Comparison of ENCODE assay signal across 27 cellular contexts in the genomic region with DNA sequence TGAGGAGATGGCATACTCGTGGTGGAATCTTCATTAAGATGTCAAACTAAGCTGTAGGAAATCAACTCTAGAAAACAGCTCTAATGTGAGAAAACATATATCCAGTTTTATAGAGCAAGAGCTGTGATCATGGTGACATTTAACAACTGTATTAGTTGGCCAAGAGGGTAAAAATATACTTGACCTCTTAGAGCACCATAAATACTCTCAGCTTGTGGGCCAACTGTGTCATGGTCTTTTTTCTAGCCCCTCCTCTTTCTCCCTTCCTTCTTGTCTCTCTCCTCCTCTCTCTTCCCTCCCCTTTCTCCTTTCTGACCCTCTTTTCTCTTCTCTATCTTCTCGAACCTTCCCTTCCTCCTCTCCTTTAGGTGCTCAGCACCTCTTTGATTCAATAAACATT. TPM values are rescaled to one million over a fixed set of nuclear protein-coding genes. Genes with fewer than 3 reads are reported as not detected.
DNase-seq lines count a peak whose midpoint lies in the region; ATAC-seq, FAIRE-seq and TF ChIP-seq lines count a peak whose summit lies in the region.
"Had no signal": no experiment of that assay in that cellular context is flagged by ENCODE, and none has a peak within 500 bp of the region (broad histone marks: within the 10 kb centered on the region; RNA-seq: fewer than 3 reads in every experiment).

No MANE protein-coding gene starts in this region.

- no peaks in the 10 kb centered on the region for H4K20me1 ChIP-seq in endothelial cell of umbilical vein (replicated peaks; ENCODE audit: control insufficient read depth, extremely low read depth, insufficient read depth, low read length)

- no TSS peak for BruUV-seq in endothelial cell of umbilical vein (replicated peaks; lab: Mats Ljungman, UMichigan)

- no peaks in the 10 kb centered on the region for H3K9me1 ChIP-seq in endothelial cell of umbilical vein (replicated peaks; ENCODE audit: control insufficient read depth, extremely low read depth, insufficient read depth, low read length)

- H3K27me3 ChIP-seq in left ventricle myocardium inferior (ENCODE audit: low read depth) (no peaks in the 10 kb centered on the region), right cardiac atrium (ENCODE audit: control insufficient read depth, insufficient read depth) (no peaks in the 10 kb centered on the region), endothelial cell of umbilical vein (ENCODE audit: control insufficient read depth in 2 of 2, insufficient read depth in 2 of 2, low read length in 2 of 2) (no peaks in the 10 kb centered on the region), prostate gland (replicated peaks; ENCODE audit: insufficient read depth) (no peaks in the 10 kb centered on the region)
- H3K27me3 ChIP-seq: cardiac muscle cell, gastroesophageal sphincter had no signal

- H3K4me1 Mint-ChIP-seq in immature natural killer cell: no peaks in the 10 kb centered on the region
- H3K4me1 Mint-ChIP-seq: natural killer cell had no signal

- CTCF ChIA-PET in endothelial cell of umbilical vein (lab: Charles Lee): interaction anchor here (1.0 to 1.8 kb wide), 3 partner anchors 11 to 214 kb away, joined by 3 to 7 read pairs (median 4); no protein-coding TSS in a partner anchor

- dilution Hi-C loops in endothelial cell of umbilical vein (cut with MboI; ENCODE audit: extremely low pct_ligation_motif_present, low sequenced_read_pairs): no loop called here

- DNase-seq in left ventricle myocardium inferior (no peak), right cardiac atrium (no peak), endothelial cell of umbilical vein (ENCODE audit: low read depth, low spot score) (no peak), prostate gland (ENCODE audit: low spot score) (no peak), immature natural killer cell (no peak), NCI-H187 (lab: John Stamatoyannopoulos, UW) (no peak), NCI-H345 treated with DMSO at 0.1 percent for 48 hours (lab: John Stamatoyannopoulos, UW; ENCODE audit: unreplicated experiment) (no peak)
- DNase-seq: activated CD8-positive, alpha-beta T cell treated with anti-CD3 and anti-CD28 coated beads for 36 hours; activated T-cell treated with anti-CD3 and anti-CD28 coated beads, Interleukin-2, amount 50 U/mL, for 1 hour; amygdala; DMS 273 treated with DMSO at 0.1 percent for 48 hours; left cardiac atrium; MM.1S; natural killer cell; NCI-H1694; NCI-H774; OCI-M1; posterior cingulate gyrus; small intestine; stimulated activated CD4-positive, alpha-beta T cell treated with anti-CD3 and anti-CD28 coated beads, Interleukin-4, amount 100 ng/mL, for 1 hour had no signal

- no peak overlapping the region for H3K9ac ChIP-seq in endothelial cell of umbilical vein (replicated peaks; ENCODE audit: extremely low read depth, insufficient read depth, low read length)

- H3K4me2 ChIP-seq in endothelial cell of umbilical vein (ENCODE audit: insufficient read depth, low read length): no peak overlapping the region

- H3K4me1 ChIP-seq in left ventricle myocardium inferior: peaks cover 51% of the 10 kb centered on the region
- peaks cover 2% of the 10 kb centered on the region for H3K4me1 ChIP-seq in right cardiac atrium (ENCODE audit: control insufficient read depth, insufficient read depth, low read length)
- peaks cover 46% of the 10 kb centered on the region for H3K4me1 ChIP-seq in endothelial cell of umbilical vein (ENCODE audit: control insufficient read depth, extremely low read depth, insufficient read depth, low read length)
- H3K4me1 ChIP-seq in prostate gland (replicated peaks): peaks cover 3% of the 10 kb centered on the region

- no peak for TF ChIP-seq CTCF in left ventricle myocardium inferior (IDR thresholded peaks at IDR 0.05; ENCODE audit: borderline replicate concordance)
- no peak for TF ChIP-seq CTCF in endothelial cell of umbilical vein (IDR thresholded peaks at IDR 0.05; ENCODE audit: extremely low read depth in 1 of 2, insufficient read depth in 1 of 2, low read depth in 1 of 2, low read length in 2 of 2)
- no peak for TF ChIP-seq CTCF in prostate gland (IDR thresholded peaks at IDR 0.05)

- H3K36me3 Mint-ChIP-seq in immature natural killer cell: no peaks in the 10 kb centered on the region
- H3K36me3 Mint-ChIP-seq: CD14-positive monocyte, natural killer cell, WTC11 had no signal

- no peak overlapping the region for H3K4me3 Mint-ChIP-seq in immature natural killer cell
- H3K4me3 Mint-ChIP-seq: activated CD8-positive, alpha-beta T cell treated with anti-CD3 and anti-CD28 coated beads for 36 hours; CD14-positive monocyte; natural killer cell; T-helper 2 cell treated with Interferon-gamma antibody and Interleukin-4, amounts not matched to agents 5 μg/mL and 100 μg/mL, for 36 hours; WTC11 had no signal

- intact Hi-C loops in left ventricle myocardium inferior (cut with micrococcal nuclease): loop anchor here (10.0 kb wide), 1 partner anchor 211 kb away; a partner anchor contains a TSS
- intact Hi-C loops in right cardiac atrium (cut with DNase I): loop anchor here in 1 of 4 donors (2.0 kb wide), 1 partner anchor 211 kb away; a partner anchor contains a TSS
- intact Hi-C loops in endothelial cell of umbilical vein (cut with micrococcal nuclease): no loop called here
- intact Hi-C loops in prostate gland (cut with DNase I): loop anchor here (5.0 kb wide), 1 partner anchor 119 kb away; no protein-coding TSS in a partner anchor

- POLR2A ChIA-PET in endothelial cell of umbilical vein (lab: Charles Lee): interaction anchor here (0.5 to 1.9 kb wide), 3 partner anchors 22 to 264 kb away, joined by 3 to 6 read pairs (median 4); no protein-coding TSS in a partner anchor

- H3K9me3 ChIP-seq in left ventricle myocardium inferior (replicated peaks): no peaks in the 10 kb centered on the region
- H3K9me3 ChIP-seq in right cardiac atrium (ENCODE audit: control insufficient read depth, low read length): no peaks in the 10 kb centered on the region
- H3K9me3 ChIP-seq in endothelial cell of umbilical vein (replicated peaks; ENCODE audit: control insufficient read depth, insufficient read depth, low read length): no peaks in the 10 kb centered on the region
- no peaks in the 10 kb centered on the region for H3K9me3 ChIP-seq in prostate gland
- H3K9me3 ChIP-seq: gastroesophageal sphincter had no signal

- H3K27ac ChIP-seq in left ventricle myocardium inferior (replicated peaks): peak overlapping the region; percentile 85
- no peak overlapping the region for H3K27ac ChIP-seq in right cardiac atrium (ENCODE audit: low read length)
- no peak overlapping the region for H3K27ac ChIP-seq in endothelial cell of umbilical vein (ENCODE audit: insufficient read depth, low read depth, low read length)
- peak overlapping the region; percentile 64 to 71 for H3K27ac ChIP-seq in prostate gland
- H3K27ac ChIP-seq: cardiac muscle cell had no signal

- no peak for FAIRE-seq in endothelial cell of umbilical vein (lab: Jason Lieb, UNC)
- FAIRE-seq: GM18507, small intestine had no signal

- no peaks in the 10 kb centered on the region for H3K36me3 ChIP-seq in left ventricle myocardium inferior
- no peaks in the 10 kb centered on the region for H3K36me3 ChIP-seq in endothelial cell of umbilical vein (ENCODE audit: control insufficient read depth in 2 of 2, extremely low read depth in 1 of 2, insufficient read depth in 2 of 2, low read length in 2 of 2)
- H3K36me3 ChIP-seq in prostate gland: no peaks in the 10 kb centered on the region
- H3K36me3 ChIP-seq: cardiac muscle cell, gastroesophageal sphincter had no signal

- peak overlapping the region; percentile 58 for H2AFZ ChIP-seq in endothelial cell of umbilical vein (ENCODE audit: low read depth, low read length)

- TF ChIP-seq POLR2A in endothelial cell of umbilical vein (IDR thresholded peaks at IDR 0.05; ENCODE audit: low read depth, low read length) (no peak), prostate gland (IDR thresholded peaks at IDR 0.05) (no peak)

- peaks cover 2 to 12% (median 2%) of the 10 kb centered on the region in 3 donors for H3K27me3 Mint-ChIP-seq in immature natural killer cell (ENCODE audit: low read depth in 3 of 3)
- H3K27me3 Mint-ChIP-seq: activated CD8-positive, alpha-beta T cell treated with anti-CD3 and anti-CD28 coated beads for 36 hours had no signal

- H3K79me2 ChIP-seq in endothelial cell of umbilical vein (ENCODE audit: control insufficient read depth, insufficient read depth, low read length): no peaks in the 10 kb centered on the region

- no peaks in the 10 kb centered on the region for H3K9me3 Mint-ChIP-seq in immature natural killer cell
- H3K9me3 Mint-ChIP-seq: activated CD8-positive, alpha-beta T cell treated with anti-CD3 and anti-CD28 coated beads for 36 hours; natural killer cell; T-helper 2 cell treated with Interferon-gamma antibody and Interleukin-4, amounts not matched to agents 5 μg/mL and 100 μg/mL, for 36 hours; WTC11 had no signal

- H3K4me3 ChIP-seq in left ventricle myocardium inferior: peak overlapping the region; percentile 43
- H3K4me3 ChIP-seq in right cardiac atrium (ENCODE audit: low read length): no peak overlapping the region
- no peak overlapping the region for H3K4me3 ChIP-seq in endothelial cell of umbilical vein (replicated peaks in 1 of 3; ENCODE audit: insufficient read depth in 1 of 3, low read depth in 1 of 3, low read length in 3 of 3)
- no peak overlapping the region for H3K4me3 ChIP-seq in prostate gland
- H3K4me3 ChIP-seq: cardiac muscle cell, gastroesophageal sphincter had no signal

- no peak overlapping the region for H3K27ac Mint-ChIP-seq in immature natural killer cell
- H3K27ac Mint-ChIP-seq: activated CD8-positive, alpha-beta T cell treated with anti-CD3 and anti-CD28 coated beads for 36 hours; CD14-positive monocyte; natural killer cell; T-helper 2 cell treated with Interferon-gamma antibody and Interleukin-4, amounts not matched to agents 5 μg/mL and 100 μg/mL, for 36 hours; WTC11 had no signal

- WGBS in right cardiac atrium: 71% methylated on average over 2 of the region's 2 CpGs
- WGBS in prostate gland: 43% methylated on average over 2 of the region's 2 CpGs

- ATAC-seq in right cardiac atrium: no peak
- no peak for ATAC-seq in HG02623 (IDR thresholded peaks at IDR 0.05; ENCODE audit: unreplicated experiment)
- ATAC-seq: activated CD8-positive, alpha-beta T cell treated with anti-CD3 and anti-CD28 coated beads for 36 hours; gastroesophageal sphincter; natural killer cell; WTC11 had no signal

RNA-seq across cellular contexts. Expression of a gene that starts 54.7 kb away (rescaled TPM):
- total RNA-seq in left ventricle myocardium inferior (0.25 TPM), right cardiac atrium (under 1 TPM in 1 of 4 donors, not detected in 3; 0.45 TPM), endothelial cell of umbilical vein (0.48 and 1.5 TPM in 2 replicates), prostate gland (1 to 10 TPM; 3.0 to 5.3 TPM)
- polyA plus RNA-seq in right cardiac atrium (0.05 TPM), endothelial cell of umbilical vein (0.30 TPM in 1 of 2 replicates, not detected in the other), immature natural killer cell (not detected)
- polyA plus RNA-seq in endothelial cell of umbilical vein (2011; cell fraction: cytosol; rRNA removed): 0.04 and 0.17 TPM in 2 replicates
- polyA plus RNA-seq in endothelial cell of umbilical vein (2011; cell fraction: nucleus; rRNA removed): 0.50 and 1.1 TPM in 2 replicates
- 0.15 and 0.17 TPM in 2 replicates for polyA plus RNA-seq in endothelial cell of umbilical vein (2012)
- 0.64 and 1.2 TPM in 2 replicates for polyA minus RNA-seq in endothelial cell of umbilical vein
- not detected for polyA minus RNA-seq in endothelial cell of umbilical vein (2011; cell fraction: cytosol; rRNA and poly(A)+ RNA removed)
- not detected in 2 replicates for polyA minus RNA-seq in endothelial cell of umbilical vein (2011; cell fraction: nucleus; rRNA and poly(A)+ RNA removed)
- total RNA-seq: cardiac muscle cell, gastroesophageal sphincter, natural killer cell had no signal
- polyA plus RNA-seq: cardiac muscle cell had no signal

Comparison
In these comparisons a context has a peak if more than half of its experiments do, and no peak if none do; other contexts are left out.
1. H3K27ac ChIP-seq: peak in left ventricle myocardium inferior (single experiment) and prostate gland (2 of 2); none in right cardiac atrium (single experiment) and endothelial cell of umbilical vein (single experiment).